In the genomic region with DNA sequence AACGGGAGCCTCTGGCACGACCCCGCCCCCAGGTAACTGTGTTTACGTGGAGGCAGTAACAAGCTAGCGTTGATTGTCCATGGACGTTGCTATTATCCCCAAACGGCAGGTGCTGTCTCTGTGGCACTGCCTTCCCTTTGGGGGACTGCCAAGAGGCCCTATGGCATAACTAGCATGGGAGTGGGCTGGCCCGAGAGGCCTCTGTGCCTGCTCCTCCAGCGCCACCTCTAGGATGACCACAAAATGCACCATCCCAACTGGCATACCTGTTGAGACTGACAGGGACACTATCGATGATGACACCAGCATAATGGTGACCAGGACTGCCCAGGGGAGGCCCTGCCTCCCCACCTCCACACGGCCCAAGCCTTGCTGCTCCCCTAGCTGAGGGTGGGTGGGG, we compare ENCODE assay signal across 11 cellular contexts. TPM values are rescaled to one million over a fixed set of nuclear protein-coding genes. Genes with fewer than 3 reads are reported as not detected.
DNase-seq lines count a peak whose midpoint lies in the region; ATAC-seq, FAIRE-seq and TF ChIP-seq lines count a peak whose summit lies in the region.
"Had no signal": no experiment of that assay in that cellular context is flagged by ENCODE, and none has a peak within 500 bp of the region (broad histone marks: within the 10 kb centered on the region; RNA-seq: fewer than 3 reads in every experiment).

No MANE protein-coding gene starts in this region.

- H3K4me2 ChIP-seq in HepG2 (ENCODE audit: low read depth, low read length): no peak overlapping the region

- H3K27ac ChIP-seq in HepG2 (ENCODE audit: extremely low read length, insufficient read depth, low read length) (no peak overlapping the region), right lobe of liver (no peak overlapping the region)

- H3K27me3 ChIP-seq in HepG2 (ENCODE audit: control insufficient read depth in 1 of 2, insufficient read depth in 2 of 2, low read length in 2 of 2) (no peaks in the 10 kb centered on the region), right lobe of liver (no peaks in the 10 kb centered on the region)

- FAIRE-seq in HepG2 (lab: Jason Lieb, UNC): no peak

- POLR2A ChIA-PET in HepG2 (lab: Yijun Ruan, JAX): interaction anchor here (1.0 to 2.1 kb wide), 4 partner anchors 10 to 55 kb away, joined by 4 to 9 read pairs (median 4); partner anchors contain the start of genes IDH3G and SSR4

- no peak for TF ChIP-seq RAD21 in HepG2 (CRISPR knock-in tag; IDR thresholded peaks at IDR 0.05)

- peak; percentile 49 for TF ChIP-seq CTCF in HepG2 (CRISPR knock-in tag; IDR thresholded peaks at IDR 0.05)
- no peak for TF ChIP-seq CTCF in right lobe of liver (IDR thresholded peaks at IDR 0.05)

- intact Hi-C loops in HepG2 (cut with micrococcal nuclease; ENCODE audit: unreplicated experiment) (loop anchor here (2.0 kb wide), 1 partner anchor 18 kb away; the partner anchor contains the start of gene PLXNB3), right lobe of liver (cut with DNase I) (no loop called here)

- H3K4me3 ChIP-seq in HepG2 (replicated peaks in 1 of 3; ENCODE audit: insufficient read depth in 1 of 3, low read depth in 2 of 3, low read length in 3 of 3) (no peak overlapping the region), right lobe of liver (no peak overlapping the region)

- TF ChIP-seq POLR2A in HepG2 (IDR thresholded peaks at IDR 0.05; ENCODE audit: insufficient read depth in 1 of 2, low read depth in 2 of 2, low read length in 2 of 2): no peak
- TF ChIP-seq POLR2A in right lobe of liver (IDR thresholded peaks at IDR 0.05): no peak

- in situ Hi-C loops in HepG2 (cut with HindIII; ENCODE audit: extremely low pct_ligation_motif_present, low pct_unique_long_range_greater_than_20kb): no loop called here

- H3K79me2 ChIP-seq in HepG2 (ENCODE audit: insufficient read depth, low read length): no peaks in the 10 kb centered on the region

- CTCF ChIA-PET in HepG2 (lab: Yijun Ruan, JAX; ENCODE audit: low intra/inter-chr PET ratio, low total read pairs): no interaction called here

- no peak for TF ChIP-seq EP300 in HepG2 (IDR thresholded peaks at IDR 0.05; ENCODE audit: low read depth in 2 of 2, low read length in 2 of 2)
- no peak for TF ChIP-seq EP300 in HepG2 (CRISPR knock-in tag; IDR thresholded peaks at IDR 0.05; ENCODE audit: borderline replicate concordance)

- H3K9ac ChIP-seq in HepG2 (ENCODE audit: insufficient read depth, low read depth, low read length): no peak overlapping the region

- DNase-seq in HepG2 (ENCODE audit: low spot score) (no peak), right lobe of liver (no peak), NCI-H345 treated with DMSO at 0.1 percent for 48 hours (lab: John Stamatoyannopoulos, UW; ENCODE audit: unreplicated experiment) (peak; percentile 1), dermis blood vessel endothelial cell (peak; percentile 15), kidney glomerular epithelial cell (lab: John Stamatoyannopoulos, UW) (no peak), AG08395 (ENCODE audit: low spot score) (no peak)
- DNase-seq: islet precursor cell, nephron progenitor cell had no signal

- H3K36me3 ChIP-seq in HepG2 (replicated peaks in 1 of 2; ENCODE audit: control insufficient read depth in 1 of 2, insufficient read depth in 2 of 2, low read length in 2 of 2) (no peaks in the 10 kb centered on the region; a peak in 2 of 5 replicates), right lobe of liver (peaks cover 0 to 7% (median 2%) of the 10 kb centered on the region in 4 donors)

- H3K9me3 ChIP-seq in HepG2 (ENCODE audit: low read length) (no peaks in the 10 kb centered on the region), right lobe of liver (no peaks in the 10 kb centered on the region)

- H3K4me1 ChIP-seq in HepG2 (ENCODE audit: insufficient read depth, low read length): no peaks in the 10 kb centered on the region
- no peaks in the 10 kb centered on the region for H3K4me1 ChIP-seq in right lobe of liver

- ATAC-seq in HepG2 (peak; percentile 19; the same call in 1 of the 3 replicates), right lobe of liver (no peak), GM18498 (IDR thresholded peaks at IDR 0.05; ENCODE audit: unreplicated experiment) (no peak), GM18909 (IDR thresholded peaks at IDR 0.05; ENCODE audit: poor library complexity, unreplicated experiment) (no peak)

- BruUV-seq in HepG2 (replicated peaks; lab: Mats Ljungman, UMichigan): no TSS peak

- H2AFZ ChIP-seq in HepG2 (ENCODE audit: low read length): no peak overlapping the region

- no peaks in the 10 kb centered on the region for H4K20me1 ChIP-seq in HepG2 (ENCODE audit: insufficient read depth, low read length)

- 60% methylated on average over 1 of the region's 11 CpGs for WGBS in HepG2 (ENCODE audit: low lambda C conversion rate)
- no CpG with 5 or more reads among the region's 11 CpGs for WGBS in right lobe of liver (ENCODE audit: insufficient coverage, low coverage, low lambda C conversion rate, missing lambda C conversion rate)

RNA-seq across cellular contexts. Expression of gene SRPK3, which starts 1.5 kb away (rescaled TPM):
- total RNA-seq in HepG2 (2016; rRNA removed; fragmentation: Illumina TruSeq; extraction: Trizol) (0.22 TPM in 1 of 2 replicates, not detected in the other), right lobe of liver (not detected), dermis blood vessel endothelial cell (under 0.01 and 0.05 TPM in 2 replicates)
- total RNA-seq in HepG2 (2016; cell fraction: cytosol; rRNA removed; fragmentation: Illumina TruSeq; extraction: Trizol; ENCODE audit: low read depth): not detected in 2 replicates
- total RNA-seq in HepG2 (2016; cell fraction: insoluble cytoplasmic fraction; rRNA removed; fragmentation: Illumina TruSeq; extraction: Trizol): 0.09 TPM in 1 of 2 replicates, not detected in the other
- 0.07 TPM in 1 of 2 replicates, not detected in the other for total RNA-seq in HepG2 (2016; cell fraction: membrane; rRNA removed; fragmentation: Illumina TruSeq; extraction: Trizol)
- total RNA-seq in HepG2 (2016; cell fraction: nucleus; rRNA removed; fragmentation: Illumina TruSeq; extraction: Trizol): not detected in 2 replicates
- polyA plus RNA-seq in HepG2 (2011; rRNA removed): 0.10 and 0.30 TPM in 2 replicates
- polyA plus RNA-seq in HepG2 (2011; cell fraction: cytosol; rRNA removed): 0.03 and 0.13 TPM in 2 replicates
- polyA plus RNA-seq in HepG2 (2011; cell fraction: nucleus; rRNA removed): 0.93 and 2.1 TPM in 2 replicates
- 0.07 and 0.15 TPM in 2 replicates for polyA plus RNA-seq in HepG2 (2012)
- polyA plus RNA-seq in HepG2 (2016; cell fraction: cytosol; fragmentation: Illumina TruSeq; extraction: Trizol; ENCODE audit: low read depth): 0.16 and 0.37 TPM in 2 replicates
- polyA plus RNA-seq in HepG2 (2016; cell fraction: insoluble cytoplasmic fraction; fragmentation: Illumina TruSeq; extraction: Trizol; ENCODE audit: low read depth): not detected in 2 replicates
- polyA plus RNA-seq in HepG2 (2016; cell fraction: membrane; fragmentation: Illumina TruSeq; extraction: Trizol; ENCODE audit: low read depth): 0.14 TPM in 1 of 2 replicates, not detected in the other
- 0.57 TPM in 1 of 2 replicates, not detected in the other for polyA plus RNA-seq in HepG2 (2016; cell fraction: nucleus; fragmentation: Illumina TruSeq; extraction: Trizol; ENCODE audit: insufficient read depth, low read depth)
- polyA minus RNA-seq in HepG2 (2011; rRNA and poly(A)+ RNA removed; ENCODE audit: low replicate concordance): 0.06 TPM in 1 of 2 replicates, not detected in the other
- polyA minus RNA-seq in HepG2 (2011; cell fraction: cytosol; rRNA and poly(A)+ RNA removed): not detected in 2 replicates
- not detected in 2 replicates for polyA minus RNA-seq in HepG2 (2011; cell fraction: nucleus; rRNA and poly(A)+ RNA removed)
- total RNA-seq: T-helper 1 cell treated with Interleukin-12 subunit alpha and Interleukin-12 subunit beta and Interleukin-4 antibody, amounts not matched to agents 30 ng/mL and 1 ng/mL, for 36 hours had no signal

RNA-seq across cellular contexts. Expression of gene IDH3G, which starts 11.9 kb away (rescaled TPM):
- 16.2 and 18.7 TPM in 2 replicates for total RNA-seq in HepG2 (2016; rRNA removed; fragmentation: Illumina TruSeq; extraction: Trizol)
- total RNA-seq in HepG2 (2016; cell fraction: cytosol; rRNA removed; fragmentation: Illumina TruSeq; extraction: Trizol; ENCODE audit: low read depth): 13.0 and 13.1 TPM in 2 replicates
- 17.8 and 20.1 TPM in 2 replicates for total RNA-seq in HepG2 (2016; cell fraction: insoluble cytoplasmic fraction; rRNA removed; fragmentation: Illumina TruSeq; extraction: Trizol)
- 8.6 and 11.1 TPM in 2 replicates for total RNA-seq in HepG2 (2016; cell fraction: membrane; rRNA removed; fragmentation: Illumina TruSeq; extraction: Trizol)
- 12.0 and 15.0 TPM in 2 replicates for total RNA-seq in HepG2 (2016; cell fraction: nucleus; rRNA removed; fragmentation: Illumina TruSeq; extraction: Trizol)
- polyA plus RNA-seq in HepG2 (2011; rRNA removed): 35.5 and 36.0 TPM in 2 replicates
- polyA plus RNA-seq in HepG2 (2011; cell fraction: cytosol; rRNA removed): 26.8 and 43.0 TPM in 2 replicates
- 101 and 115 TPM in 2 replicates for polyA plus RNA-seq in HepG2 (2011; cell fraction: nucleus; rRNA removed)
- 19.4 and 20.6 TPM in 2 replicates for polyA plus RNA-seq in HepG2 (2012)
- polyA plus RNA-seq in HepG2 (2016; cell fraction: cytosol; fragmentation: Illumina TruSeq; extraction: Trizol; ENCODE audit: low read depth): 11.0 and 12.1 TPM in 2 replicates
- 24.4 and 28.5 TPM in 2 replicates for polyA plus RNA-seq in HepG2 (2016; cell fraction: insoluble cytoplasmic fraction; fragmentation: Illumina TruSeq; extraction: Trizol; ENCODE audit: low read depth)
- 10.0 and 10.7 TPM in 2 replicates for polyA plus RNA-seq in HepG2 (2016; cell fraction: membrane; fragmentation: Illumina TruSeq; extraction: Trizol; ENCODE audit: low read depth)
- 28.9 and 29.2 TPM in 2 replicates for polyA plus RNA-seq in HepG2 (2016; cell fraction: nucleus; fragmentation: Illumina TruSeq; extraction: Trizol; ENCODE audit: insufficient read depth, low read depth)
- 56.4 and 152 TPM in 2 replicates for polyA minus RNA-seq in HepG2 (2011; rRNA and poly(A)+ RNA removed; ENCODE audit: low replicate concordance)
- polyA minus RNA-seq in HepG2 (2011; cell fraction: cytosol; rRNA and poly(A)+ RNA removed): 11.8 and 17.8 TPM in 2 replicates
- polyA minus RNA-seq in HepG2 (2011; cell fraction: nucleus; rRNA and poly(A)+ RNA removed): 16.5 and 18.6 TPM in 2 replicates
- total RNA-seq in right lobe of liver: 10 to 100 TPM; 19.4 to 70.1 (median 27.4) TPM
- total RNA-seq in dermis blood vessel endothelial cell: 35.1 and 63.9 TPM in 2 replicates

RNA-seq across cellular contexts. Expression of gene SSR4, which starts 12.1 kb away (rescaled TPM):
- total RNA-seq in HepG2 (2016; rRNA removed; fragmentation: Illumina TruSeq; extraction: Trizol) (124 and 214 TPM in 2 replicates), right lobe of liver (100 to 1,000 TPM; 150 to 221 (median 205) TPM), dermis blood vessel endothelial cell (75.9 and 143 TPM in 2 replicates)
- 180 and 198 TPM in 2 replicates for total RNA-seq in HepG2 (2016; cell fraction: cytosol; rRNA removed; fragmentation: Illumina TruSeq; extraction: Trizol; ENCODE audit: low read depth)
- 138 and 213 TPM in 2 replicates for total RNA-seq in HepG2 (2016; cell fraction: insoluble cytoplasmic fraction; rRNA removed; fragmentation: Illumina TruSeq; extraction: Trizol)
- 175 and 187 TPM in 2 replicates for total RNA-seq in HepG2 (2016; cell fraction: membrane; rRNA removed; fragmentation: Illumina TruSeq; extraction: Trizol)
- 143 and 151 TPM in 2 replicates for total RNA-seq in HepG2 (2016; cell fraction: nucleus; rRNA removed; fragmentation: Illumina TruSeq; extraction: Trizol)
- polyA plus RNA-seq in HepG2 (2011; rRNA removed): 288 and 319 TPM in 2 replicates
- 276 and 476 TPM in 2 replicates for polyA plus RNA-seq in HepG2 (2011; cell fraction: cytosol; rRNA removed)
- polyA plus RNA-seq in HepG2 (2011; cell fraction: nucleus; rRNA removed): 234 and 252 TPM in 2 replicates
- polyA plus RNA-seq in HepG2 (2012): 198 and 204 TPM in 2 replicates
- polyA plus RNA-seq in HepG2 (2016; cell fraction: cytosol; fragmentation: Illumina TruSeq; extraction: Trizol; ENCODE audit: low read depth): 201 and 218 TPM in 2 replicates
- polyA plus RNA-seq in HepG2 (2016; cell fraction: insoluble cytoplasmic fraction; fragmentation: Illumina TruSeq; extraction: Trizol; ENCODE audit: low read depth): 141 and 145 TPM in 2 replicates
- 192 and 200 TPM in 2 replicates for polyA plus RNA-seq in HepG2 (2016; cell fraction: membrane; fragmentation: Illumina TruSeq; extraction: Trizol; ENCODE audit: low read depth)
- polyA plus RNA-seq in HepG2 (2016; cell fraction: nucleus; fragmentation: Illumina TruSeq; extraction: Trizol; ENCODE audit: insufficient read depth, low read depth): 301 and 315 TPM in 2 replicates
- 172 and 203 TPM in 2 replicates for polyA minus RNA-seq in HepG2 (2011; rRNA and poly(A)+ RNA removed; ENCODE audit: low replicate concordance)
- polyA minus RNA-seq in HepG2 (2011; cell fraction: cytosol; rRNA and poly(A)+ RNA removed): 187 and 225 TPM in 2 replicates
- polyA minus RNA-seq in HepG2 (2011; cell fraction: nucleus; rRNA and poly(A)+ RNA removed): 34.9 TPM in 2 replicates

RNA-seq across cellular contexts. Expression of gene PLXNB3, which starts 18.3 kb away (rescaled TPM):
- total RNA-seq in HepG2 (2016; rRNA removed; fragmentation: Illumina TruSeq; extraction: Trizol) (1.2 and 3.0 TPM in 2 replicates), right lobe of liver (1 to 10 TPM in 3 of 6 experiments, under 1 TPM in 3; 0.55 to 1.7 (median 0.94) TPM), dermis blood vessel endothelial cell (5.1 and 14.1 TPM in 2 replicates)
- total RNA-seq in HepG2 (2016; cell fraction: cytosol; rRNA removed; fragmentation: Illumina TruSeq; extraction: Trizol; ENCODE audit: low read depth): 0.20 and 0.62 TPM in 2 replicates
- 0.51 and 3.2 TPM in 2 replicates for total RNA-seq in HepG2 (2016; cell fraction: insoluble cytoplasmic fraction; rRNA removed; fragmentation: Illumina TruSeq; extraction: Trizol)
- 0.90 and 1.4 TPM in 2 replicates for total RNA-seq in HepG2 (2016; cell fraction: membrane; rRNA removed; fragmentation: Illumina TruSeq; extraction: Trizol)
- total RNA-seq in HepG2 (2016; cell fraction: nucleus; rRNA removed; fragmentation: Illumina TruSeq; extraction: Trizol): 3.6 and 5.9 TPM in 2 replicates
- 6.9 and 8.1 TPM in 2 replicates for polyA plus RNA-seq in HepG2 (2011; rRNA removed)
- 2.0 and 3.8 TPM in 2 replicates for polyA plus RNA-seq in HepG2 (2011; cell fraction: cytosol; rRNA removed)
- polyA plus RNA-seq in HepG2 (2011; cell fraction: nucleus; rRNA removed): 40.4 and 58.7 TPM in 2 replicates
- 3.4 and 5.7 TPM in 2 replicates for polyA plus RNA-seq in HepG2 (2012)
- 0.61 and 0.93 TPM in 2 replicates for polyA plus RNA-seq in HepG2 (2016; cell fraction: cytosol; fragmentation: Illumina TruSeq; extraction: Trizol; ENCODE audit: low read depth)
- polyA plus RNA-seq in HepG2 (2016; cell fraction: insoluble cytoplasmic fraction; fragmentation: Illumina TruSeq; extraction: Trizol; ENCODE audit: low read depth): 1.8 and 2.9 TPM in 2 replicates
- 2.0 and 2.3 TPM in 2 replicates for polyA plus RNA-seq in HepG2 (2016; cell fraction: membrane; fragmentation: Illumina TruSeq; extraction: Trizol; ENCODE audit: low read depth)
- polyA plus RNA-seq in HepG2 (2016; cell fraction: nucleus; fragmentation: Illumina TruSeq; extraction: Trizol; ENCODE audit: insufficient read depth, low read depth): 20.2 and 27.0 TPM in 2 replicates
- 0.68 and 8.0 TPM in 2 replicates for polyA minus RNA-seq in HepG2 (2011; rRNA and poly(A)+ RNA removed; ENCODE audit: low replicate concordance)
- 5.1 and 5.5 TPM in 2 replicates for polyA minus RNA-seq in HepG2 (2011; cell fraction: cytosol; rRNA and poly(A)+ RNA removed)
- polyA minus RNA-seq in HepG2 (2011; cell fraction: nucleus; rRNA and poly(A)+ RNA removed): 5.0 and 6.8 TPM in 2 replicates

RNA-seq across cellular contexts. Expression of gene PDZD4, which starts 48.0 kb away (rescaled TPM):
- total RNA-seq in HepG2 (2016; rRNA removed; fragmentation: Illumina TruSeq; extraction: Trizol) (not detected in 2 replicates), right lobe of liver (1 to 10 TPM in 5 of 6 experiments, under 1 TPM in 1; 0.61 to 2.3 (median 1.5) TPM), dermis blood vessel endothelial cell (0.23 and 0.68 TPM in 2 replicates)
- not detected in 2 replicates for total RNA-seq in HepG2 (2016; cell fraction: cytosol; rRNA removed; fragmentation: Illumina TruSeq; extraction: Trizol; ENCODE audit: low read depth)
- total RNA-seq in HepG2 (2016; cell fraction: insoluble cytoplasmic fraction; rRNA removed; fragmentation: Illumina TruSeq; extraction: Trizol): not detected in 2 replicates
- total RNA-seq in HepG2 (2016; cell fraction: membrane; rRNA removed; fragmentation: Illumina TruSeq; extraction: Trizol): not detected in 2 replicates
- total RNA-seq in HepG2 (2016; cell fraction: nucleus; rRNA removed; fragmentation: Illumina TruSeq; extraction: Trizol): not detected in 2 replicates
- polyA plus RNA-seq in HepG2 (2011; rRNA removed): 0.03 TPM in 1 of 2 replicates, not detected in the other
- 0.08 TPM in 1 of 2 replicates, not detected in the other for polyA plus RNA-seq in HepG2 (2011; cell fraction: cytosol; rRNA removed)
- 0.21 and 0.28 TPM in 2 replicates for polyA plus RNA-seq in HepG2 (2011; cell fraction: nucleus; rRNA removed)
- 0.04 TPM in 1 of 2 replicates, not detected in the other for polyA plus RNA-seq in HepG2 (2012)
- not detected in 2 replicates for polyA plus RNA-seq in HepG2 (2016; cell fraction: cytosol; fragmentation: Illumina TruSeq; extraction: Trizol; ENCODE audit: low read depth)
- not detected in 2 replicates for polyA plus RNA-seq in HepG2 (2016; cell fraction: insoluble cytoplasmic fraction; fragmentation: Illumina TruSeq; extraction: Trizol; ENCODE audit: low read depth)
- polyA plus RNA-seq in HepG2 (2016; cell fraction: membrane; fragmentation: Illumina TruSeq; extraction: Trizol; ENCODE audit: low read depth): not detected in 2 replicates
- polyA plus RNA-seq in HepG2 (2016; cell fraction: nucleus; fragmentation: Illumina TruSeq; extraction: Trizol; ENCODE audit: insufficient read depth, low read depth): not detected in 2 replicates
- not detected in 2 replicates for polyA minus RNA-seq in HepG2 (2011; rRNA and poly(A)+ RNA removed; ENCODE audit: low replicate concordance)
- not detected in 2 replicates for polyA minus RNA-seq in HepG2 (2011; cell fraction: cytosol; rRNA and poly(A)+ RNA removed)
- not detected in 2 replicates for polyA minus RNA-seq in HepG2 (2011; cell fraction: nucleus; rRNA and poly(A)+ RNA removed)

Comparison
In these comparisons a context has a peak if more than half of its experiments do, and no peak if none do; other contexts are left out.
1. DNase-seq: peak in NCI-H345 treated with DMSO at 0.1 percent for 48 hours (single experiment) and dermis blood vessel endothelial cell (single experiment); none in HepG2 (single experiment), right lobe of liver (0 of 3), kidney glomerular epithelial cell (single experiment) and AG08395 (single experiment).